7 cellular contexts compared by ENCODE assay signal in genomic region chr2:195532628-195533271, GRCh38.
DNase-seq lines count a peak whose midpoint lies in the region; ATAC-seq and TF ChIP-seq lines count a peak whose summit lies in the region.

No MANE protein-coding gene starts in this region.

- peaks cover 0 to 14% (median 2%) of the 10 kb centered on the region in 4 donors for H3K4me1 ChIP-seq in Peyer's patch

- peak overlapping the region in 3 of 4 donors; percentile 6 to 19 (median 12) for H3K4me3 ChIP-seq in Peyer's patch

- ATAC-seq in GM18867 (IDR thresholded peaks at IDR 0.05; ENCODE audit: unreplicated experiment), result peak; percentile 45
- ATAC-seq in HG02840 (IDR thresholded peaks at IDR 0.05; ENCODE audit: low FRiP score, unreplicated experiment), result peak; percentile 37
- ATAC-seq in esophagus mucosa, result no peak

- no peak for TF ChIP-seq POLR2A in Peyer's patch (IDR thresholded peaks at IDR 0.05)

- no peak for DNase-seq in Peyer's patch
- DNase-seq in fibroblast of peridontal ligament (ENCODE audit: extremely low read depth), result peak; percentile 50
- no peak for DNase-seq in NCI-H446 treated with DMSO at 0.1 percent for 48 hours (lab: John Stamatoyannopoulos, UW)
- no peak for DNase-seq in COR-L47 (lab: John Stamatoyannopoulos, UW)

- TF ChIP-seq CTCF in Peyer's patch (IDR thresholded peaks at IDR 0.05), result no peak

- H3K9me3 ChIP-seq in Peyer's patch, result no peaks in the 10 kb centered on the region

- no peaks in the 10 kb centered on the region for H3K27me3 ChIP-seq in Peyer's patch

- H3K27ac ChIP-seq in Peyer's patch, result peak overlapping the region; percentile 16 to 68 (median 40)

- no peaks in the 10 kb centered on the region for H3K36me3 ChIP-seq in Peyer's patch
